8 cellular contexts compared by ENCODE assay signal in the genomic region with DNA sequence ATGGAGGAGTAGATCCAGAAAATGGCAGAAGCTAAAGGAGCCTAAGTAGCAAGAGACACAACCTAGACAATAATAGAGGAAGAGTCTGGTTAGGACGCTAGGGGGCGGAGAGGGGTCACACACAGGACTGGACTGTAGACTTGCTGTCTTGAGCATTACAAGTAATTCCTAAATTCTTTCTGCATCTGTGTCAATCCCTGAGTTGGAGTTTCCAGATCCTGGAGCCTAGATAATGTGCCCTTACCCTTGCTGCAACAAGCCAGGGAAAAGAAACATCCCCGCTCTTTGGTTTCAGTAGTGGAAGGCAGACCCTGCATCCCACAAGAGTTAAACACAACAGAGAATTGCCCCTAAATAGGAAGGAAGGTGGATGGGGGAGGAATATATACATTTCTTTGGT. TPM values are rescaled to one million over a fixed set of nuclear protein-coding genes. Genes with fewer than 3 reads are reported as not detected.
DNase-seq lines count a peak whose midpoint lies in the region; ATAC-seq and TF ChIP-seq lines count a peak whose summit lies in the region.

No MANE protein-coding gene starts in this region.

- H3K4me3 ChIP-seq in Caco-2 (ENCODE audit: low read depth, low read length), result no peak overlapping the region
- no peak overlapping the region for H3K4me3 ChIP-seq in WI38 (ENCODE audit: low read depth, low read length)
- no peak overlapping the region for H3K4me3 ChIP-seq in mesenchymal stem cell (ENCODE audit: insufficient read depth in 1 of 2, low read depth in 1 of 2, low read length in 2 of 2)

- no peak overlapping the region for H3K18ac ChIP-seq in mesenchymal stem cell (ENCODE audit: low read depth in 1 of 2, low read length in 2 of 2)

- H2BK120ac ChIP-seq in mesenchymal stem cell (ENCODE audit: low read depth, low read length), result no peak overlapping the region

- H3K23ac ChIP-seq in mesenchymal stem cell (ENCODE audit: low read length in 2 of 2), result no peak overlapping the region

- H2BK12ac ChIP-seq in mesenchymal stem cell (ENCODE audit: low read length in 2 of 2), result no peak overlapping the region

- H3K4me1 ChIP-seq in Caco-2 (no peaks in the 10 kb centered on the region), mesenchymal stem cell (ENCODE audit: control insufficient read depth, insufficient read depth, low read depth, low read length) (no peaks in the 10 kb centered on the region)

- no TSS peak for BruUV-seq in Caco-2 (replicated peaks; lab: Mats Ljungman, UMichigan)

- H3K27ac ChIP-seq in mesenchymal stem cell (ENCODE audit: low read length, poor library complexity, severe bottlenecking), result no peak overlapping the region

- H3K9me3 ChIP-seq in Caco-2 (no peaks in the 10 kb centered on the region), mesenchymal stem cell (ENCODE audit: control insufficient read depth, low read length) (no peaks in the 10 kb centered on the region)

- no peak overlapping the region for H3K14ac ChIP-seq in mesenchymal stem cell (ENCODE audit: low read length in 2 of 2)

- H3K27ac Mint-ChIP-seq in Caco-2 (ENCODE audit: unreplicated experiment), result no peak overlapping the region
- no peak overlapping the region for H3K27ac Mint-ChIP-seq in effector memory CD8-positive, alpha-beta T cell
- no peak overlapping the region for H3K27ac Mint-ChIP-seq in stimulated activated naive B cell treated with anti-CD40 and anti-IgM and Interleukin-4, amounts not matched to agents 10 μg/mL and 1 μg/mL and 100 μg/mL, for 72 hours

- no peak overlapping the region for H3K9ac ChIP-seq in mesenchymal stem cell (ENCODE audit: low read length)

- H3K9me3 Mint-ChIP-seq in Caco-2 (ENCODE audit: unreplicated experiment), result no peaks in the 10 kb centered on the region
- H3K9me3 Mint-ChIP-seq in effector memory CD8-positive, alpha-beta T cell, result no peaks in the 10 kb centered on the region
- H3K9me3 Mint-ChIP-seq in stimulated activated naive B cell treated with anti-CD40 and anti-IgM and Interleukin-4, amounts not matched to agents 10 μg/mL and 1 μg/mL and 100 μg/mL, for 72 hours, result no peaks in the 10 kb centered on the region

- no peaks in the 10 kb centered on the region for H3K4me1 Mint-ChIP-seq in Caco-2 (ENCODE audit: low read depth, unreplicated experiment)
- H3K4me1 Mint-ChIP-seq in effector memory CD8-positive, alpha-beta T cell (ENCODE audit: low read depth in 2 of 2), result no peaks in the 10 kb centered on the region
- peaks cover 0 to 2% of the 10 kb centered on the region in 2 donors for H3K4me1 Mint-ChIP-seq in stimulated activated naive B cell treated with anti-CD40 and anti-IgM and Interleukin-4, amounts not matched to agents 10 μg/mL and 1 μg/mL and 100 μg/mL, for 72 hours

- intact Hi-C loops in Caco-2 (cut with micrococcal nuclease; ENCODE audit: unreplicated experiment), result loop anchor here (1.0 to 2.0 kb wide), 3 partner anchors 49 to 255 kb away; partner anchors contain the start of gene QSER1

- H3K36me3 ChIP-seq in Caco-2 (ENCODE audit: control insufficient read depth, insufficient read depth, low read length) (no peaks in the 10 kb centered on the region), mesenchymal stem cell (ENCODE audit: control insufficient read depth in 1 of 2, insufficient read depth in 2 of 2, low read depth in 1 of 2, low read length in 2 of 2) (no peaks in the 10 kb centered on the region)

- H4K8ac ChIP-seq in mesenchymal stem cell (ENCODE audit: low read length), result no peak overlapping the region

- no peaks in the 10 kb centered on the region for H3K27me3 ChIP-seq in Caco-2 (replicated peaks; ENCODE audit: control insufficient read depth, insufficient read depth, low read length)
- H3K27me3 ChIP-seq in mesenchymal stem cell (ENCODE audit: control insufficient read depth in 1 of 2, insufficient read depth in 1 of 2, low read length in 2 of 2), result no peaks in the 10 kb centered on the region

- H2BK15ac ChIP-seq in mesenchymal stem cell (ENCODE audit: low read depth, poor library complexity, severe bottlenecking), result no peak overlapping the region

- POLR2A ChIA-PET in Caco-2 (lab: Charles Lee), result no interaction called here

- CTCF ChIA-PET in Caco-2 (lab: Charles Lee), result interaction anchor here (0.6 to 1.0 kb wide), 4 partner anchors 22 to 193 kb away, joined by 3 to 5 read pairs (median 3); no protein-coding TSS in a partner anchor

- H3K4ac ChIP-seq in mesenchymal stem cell (ENCODE audit: low read depth in 1 of 2, low read length in 2 of 2), result no peak overlapping the region

- peak; percentile 80 to 83 for DNase-seq in Caco-2
- DNase-seq in NCI-H2196 treated with DMSO at 0.1 percent for 48 hours (lab: John Stamatoyannopoulos, UW; ENCODE audit: unreplicated experiment), result peak; percentile 41
- peak; percentile 6 to 20 (median 12) for DNase-seq in effector memory CD8-positive, alpha-beta T cell
- DNase-seq in mesenchymal stem cell, result peak; percentile 71
- peak; percentile 35 for DNase-seq in stimulated activated naive B cell treated with anti-CD40 and anti-IgM and Interleukin-4, amounts not matched to agents 10 μg/mL and 1 μg/mL and 100 μg/mL, for 72 hours

- H3K4me2 ChIP-seq in mesenchymal stem cell (ENCODE audit: low read length, poor library complexity, severe bottlenecking), result no peak overlapping the region

- no peak overlapping the region for H2BK5ac ChIP-seq in mesenchymal stem cell (ENCODE audit: low read depth, low read length, poor library complexity, severe bottlenecking)

- TF ChIP-seq CTCF in Caco-2 (IDR thresholded peaks at IDR 0.05; ENCODE audit: insufficient read depth in 1 of 2, low read depth in 1 of 2, low read length in 1 of 2, severe bottlenecking in 1 of 2, unreplicated experiment in 1 of 2), result peak; percentile 87 to 96
- TF ChIP-seq CTCF in WI38 (IDR thresholded peaks at IDR 0.05; ENCODE audit: low read depth, low read length), result peak; percentile 79

- H2AFZ ChIP-seq in mesenchymal stem cell (ENCODE audit: low read depth, low read length), result no peak overlapping the region

- H2AK5ac ChIP-seq in mesenchymal stem cell (ENCODE audit: low read length, severe bottlenecking), result no peak overlapping the region

- no peaks in the 10 kb centered on the region for H3K36me3 Mint-ChIP-seq in Caco-2 (ENCODE audit: insufficient read depth, unreplicated experiment)
- no peaks in the 10 kb centered on the region for H3K36me3 Mint-ChIP-seq in effector memory CD8-positive, alpha-beta T cell (ENCODE audit: insufficient read depth)
- H3K36me3 Mint-ChIP-seq in stimulated activated naive B cell treated with anti-CD40 and anti-IgM and Interleukin-4, amounts not matched to agents 10 μg/mL and 1 μg/mL and 100 μg/mL, for 72 hours, result no peaks in the 10 kb centered on the region

- peaks cover 4% of the 10 kb centered on the region for H3K27me3 Mint-ChIP-seq in Caco-2 (ENCODE audit: insufficient read depth, unreplicated experiment)
- H3K27me3 Mint-ChIP-seq in effector memory CD8-positive, alpha-beta T cell, result no peaks in the 10 kb centered on the region
- no peaks in the 10 kb centered on the region for H3K27me3 Mint-ChIP-seq in stimulated activated naive B cell treated with anti-CD40 and anti-IgM and Interleukin-4, amounts not matched to agents 10 μg/mL and 1 μg/mL and 100 μg/mL, for 72 hours

- WGBS in mesenchymal stem cell, result 0% methylated on average over 2 of the region's 3 CpGs

- H3K79me1 ChIP-seq in mesenchymal stem cell (replicated peaks; ENCODE audit: low read length, poor library complexity, severe bottlenecking), result no peaks in the 10 kb centered on the region

- H3K4me3 Mint-ChIP-seq in Caco-2 (ENCODE audit: unreplicated experiment), result no peak overlapping the region
- no peak overlapping the region for H3K4me3 Mint-ChIP-seq in effector memory CD8-positive, alpha-beta T cell
- H3K4me3 Mint-ChIP-seq in stimulated activated naive B cell treated with anti-CD40 and anti-IgM and Interleukin-4, amounts not matched to agents 10 μg/mL and 1 μg/mL and 100 μg/mL, for 72 hours, result no peak overlapping the region

- no peak overlapping the region for H4K91ac ChIP-seq in mesenchymal stem cell (ENCODE audit: low read length)

- peak; percentile 97 for ATAC-seq in GM19372 (IDR thresholded peaks at IDR 0.05; ENCODE audit: low read depth, unreplicated experiment)
- peak; percentile 92 for ATAC-seq in HG03280 (IDR thresholded peaks at IDR 0.05; ENCODE audit: unreplicated experiment)
- ATAC-seq in effector memory CD8-positive, alpha-beta T cell (replicated peaks), result peak; percentile 48
- peak; percentile 91 to 95 for ATAC-seq in stimulated activated naive B cell treated with anti-CD40 and anti-IgM and Interleukin-4, amounts not matched to agents 10 μg/mL and 1 μg/mL and 100 μg/mL, for 72 hours (replicated peaks)

RNA-seq across cellular contexts. Expression of gene CCDC73, which starts 14.9 kb away (rescaled TPM):
- not detected in 2 replicates for total RNA-seq in Caco-2 (2022)
- 0.01 TPM for polyA plus RNA-seq in mesenchymal stem cell (2013, experiment 1 of 2)
- not detected for polyA plus RNA-seq in mesenchymal stem cell (2013, experiment 2 of 2)

RNA-seq across cellular contexts. Expression of gene PRRG4, which starts 20.4 kb away (rescaled TPM):
- 6.8 and 6.9 TPM in 2 replicates for total RNA-seq in Caco-2 (2022)
- polyA plus RNA-seq in mesenchymal stem cell (2013, experiment 1 of 2), result 0.37 TPM
- polyA plus RNA-seq in mesenchymal stem cell (2013, experiment 2 of 2), result 0.48 TPM

Comparison
In these comparisons a context has a peak if more than half of its experiments do, and no peak if none do; other contexts are left out.
1. DNase-seq: peak in every context shown above with its lines; median percentile 82 in Caco-2; 71 in mesenchymal stem cell; 41 in NCI-H2196 treated with DMSO at 0.1 percent for 48 hours; 35 in stimulated activated naive B cell treated with anti-CD40 and anti-IgM and Interleukin-4, amounts not matched to agents 10 μg/mL and 1 μg/mL and 100 μg/mL, for 72 hours; 12 in effector memory CD8-positive, alpha-beta T cell.